20 cellular contexts compared by ENCODE assay signal in genomic region chr12:64794305-64794704, GRCh38. TPM values are rescaled to one million over a fixed set of nuclear protein-coding genes. Genes with fewer than 3 reads are reported as not detected.
A peak's percentile ranks its signal among the peaks of the same experiment; 100 is the strongest.
DNase-seq lines count a peak whose midpoint lies in the region; ATAC-seq and TF ChIP-seq lines count a peak whose summit lies in the region.
"Had no signal": no experiment of that assay in that cellular context is flagged by ENCODE, and none has a peak within 500 bp of the region (broad histone marks: within the 10 kb centered on the region; RNA-seq: fewer than 3 reads in every experiment).

No MANE protein-coding gene starts in this region.

- POLR2A ChIA-PET in Caco-2 (lab: Charles Lee), result no interaction called here

- no peaks in the 10 kb centered on the region for H3K9me3 ChIP-seq in Caco-2
- H3K9me3 ChIP-seq: BE2C, BLaER1 had no signal

- H3K36me3 Mint-ChIP-seq in Caco-2 (ENCODE audit: insufficient read depth, unreplicated experiment), result no peaks in the 10 kb centered on the region
- no peaks in the 10 kb centered on the region for H3K36me3 Mint-ChIP-seq in activated T-helper 17 cell treated with anti-CD3 and anti-CD28 coated beads, Interleukin-2, amount 50 U/mL, for 72 hours (ENCODE audit: low read depth)
- H3K36me3 Mint-ChIP-seq: CD8-positive, alpha-beta T cell had no signal

- H3K27ac Mint-ChIP-seq in Caco-2 (ENCODE audit: unreplicated experiment), result peak overlapping the region; percentile 5
- H3K27ac Mint-ChIP-seq in activated T-helper 17 cell treated with anti-CD3 and anti-CD28 coated beads, Interleukin-2, amount 50 U/mL, for 72 hours, result peak overlapping the region; percentile 13
- H3K27ac Mint-ChIP-seq: CD4-positive, alpha-beta T cell; CD8-positive, alpha-beta T cell had no signal

- H3K27me3 ChIP-seq in Caco-2 (replicated peaks; ENCODE audit: control insufficient read depth, insufficient read depth, low read length), result no peaks in the 10 kb centered on the region
- H3K27me3 ChIP-seq: BLaER1 had no signal

- no peaks in the 10 kb centered on the region for H3K9me3 Mint-ChIP-seq in Caco-2 (ENCODE audit: unreplicated experiment)
- no peaks in the 10 kb centered on the region for H3K9me3 Mint-ChIP-seq in activated T-helper 17 cell treated with anti-CD3 and anti-CD28 coated beads, Interleukin-2, amount 50 U/mL, for 72 hours
- H3K9me3 Mint-ChIP-seq: CD4-positive, alpha-beta T cell; CD8-positive, alpha-beta T cell had no signal

- H3K27me3 Mint-ChIP-seq in Caco-2 (ENCODE audit: insufficient read depth, unreplicated experiment), result no peaks in the 10 kb centered on the region
- peaks cover 8% of the 10 kb centered on the region for H3K27me3 Mint-ChIP-seq in activated T-helper 17 cell treated with anti-CD3 and anti-CD28 coated beads, Interleukin-2, amount 50 U/mL, for 72 hours

- BruUV-seq in Caco-2 (replicated peaks; lab: Mats Ljungman, UMichigan), result no TSS peak

- TF ChIP-seq CTCF in C4-2B (conservative IDR thresholded peaks at IDR 0.05) (no peak), Caco-2 (IDR thresholded peaks at IDR 0.05; ENCODE audit: insufficient read depth in 1 of 2, low read depth in 1 of 2, low read length in 1 of 2, severe bottlenecking in 1 of 2, unreplicated experiment in 1 of 2) (no peak)

- CTCF ChIA-PET in Caco-2 (lab: Charles Lee), result interaction anchor here (0.5 to 0.6 kb wide), 2 partner anchors 28 to 159 kb away, joined by 4 to 7 read pairs; no protein-coding TSS in a partner anchor

- H3K4me1 ChIP-seq in Caco-2, result peaks cover 37% of the 10 kb centered on the region
- H3K4me1 ChIP-seq: BE2C, BLaER1 had no signal

- 0 out of 2 replicates have a peak overlapping the region, but pooled peaks have one; percentile 29 for H3K27ac ChIP-seq in C4-2B
- H3K27ac ChIP-seq: BLaER1 had no signal

- H3K4me3 ChIP-seq in Caco-2 (ENCODE audit: low read depth, low read length), result no peak overlapping the region
- H3K4me3 ChIP-seq: BLaER1, GM12878 had no signal

- intact Hi-C loops in Caco-2 (cut with micrococcal nuclease; ENCODE audit: unreplicated experiment), result no loop called here

- no peak overlapping the region for H3K4me3 Mint-ChIP-seq in Caco-2 (ENCODE audit: unreplicated experiment)
- no peak overlapping the region for H3K4me3 Mint-ChIP-seq in activated T-helper 17 cell treated with anti-CD3 and anti-CD28 coated beads, Interleukin-2, amount 50 U/mL, for 72 hours
- H3K4me3 Mint-ChIP-seq: CD4-positive, alpha-beta T cell; CD8-positive, alpha-beta T cell had no signal

- peaks cover 34% of the 10 kb centered on the region for H3K4me1 Mint-ChIP-seq in Caco-2 (ENCODE audit: low read depth, unreplicated experiment)
- H3K4me1 Mint-ChIP-seq in activated T-helper 17 cell treated with anti-CD3 and anti-CD28 coated beads, Interleukin-2, amount 50 U/mL, for 72 hours, result no peaks in the 10 kb centered on the region

- no peaks in the 10 kb centered on the region for H3K36me3 ChIP-seq in Caco-2 (ENCODE audit: control insufficient read depth, insufficient read depth, low read length)
- H3K36me3 ChIP-seq: BE2C, BLaER1 had no signal

- DNase-seq in Caco-2 (no peak), NCI-H1092 (lab: John Stamatoyannopoulos, UW) (no peak), midbrain (lab: John Stamatoyannopoulos, UW) (no peak)
- no peak for DNase-seq in stimulated activated CD4-positive, alpha-beta T cell treated with anti-CD3 and anti-CD28 coated beads, Interleukin-12 subunit alpha, Interleukin-12 subunit beta, amount 100 ng/mL, for 4 hours
- DNase-seq: 8988T; ACHN; BE2C; C1 segment of cervical spinal cord; CD4-positive, alpha-beta T cell; CD8-positive, alpha-beta T cell; DMS 273 treated with DMSO at 0.1 percent for 48 hours; DMS153; DMS79; DND-41; EL; GDM1 had no signal

- no peak for ATAC-seq in activated T-helper 17 cell treated with anti-CD3 and anti-CD28 coated beads, Interleukin-2, amount 50 U/mL, for 72 hours (replicated peaks)
- ATAC-seq: CD8-positive, alpha-beta T cell; GM12878 had no signal

RNA-seq across cellular contexts. Expression of gene TBC1D30, which starts 30.1 kb away (rescaled TPM):
- total RNA-seq in Caco-2 (2022), result 10.8 and 10.9 TPM in 2 replicates
- total RNA-seq in activated T-helper 17 cell treated with anti-CD3 and anti-CD28 coated beads, Interleukin-2, amount 50 U/mL, for 72 hours, result under 1 TPM; 0.34 to 0.58 TPM

RNA-seq across cellular contexts. Expression of gene GNS, which starts 35.1 kb away (rescaled TPM):
- total RNA-seq in Caco-2 (2022), result 62.9 and 75.1 TPM in 2 replicates
- total RNA-seq in activated T-helper 17 cell treated with anti-CD3 and anti-CD28 coated beads, Interleukin-2, amount 50 U/mL, for 72 hours, result 10 to 100 TPM; 26.2 to 29.9 TPM
